22 cellular contexts compared by ENCODE assay signal in the genomic region with DNA sequence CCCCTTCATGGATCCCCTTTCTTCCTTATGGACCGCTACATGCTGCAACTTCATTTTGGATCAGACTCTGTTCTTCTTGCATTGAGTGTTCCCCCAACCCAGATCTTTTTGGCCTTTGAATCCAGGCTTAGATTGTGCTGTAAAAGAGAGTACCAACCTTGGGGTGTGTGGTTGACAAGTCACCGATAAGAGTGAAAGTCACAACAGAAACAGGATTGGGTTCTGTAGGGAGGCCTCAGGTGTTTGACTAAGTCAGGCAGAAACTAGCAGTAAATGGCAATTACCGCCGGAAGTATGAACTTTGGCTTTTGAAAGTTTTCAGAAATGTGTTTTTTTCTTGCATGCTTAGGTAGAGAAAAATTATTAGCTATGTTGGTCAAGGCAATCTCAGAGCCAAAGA.
DNase-seq lines count a peak whose midpoint lies in the region; ATAC-seq, FAIRE-seq and TF ChIP-seq lines count a peak whose summit lies in the region.
"Had no signal": no experiment of that assay in that cellular context is flagged by ENCODE, and none has a peak within 500 bp of the region (broad histone marks: within the 10 kb centered on the region; RNA-seq: fewer than 3 reads in every experiment).

No MANE protein-coding gene starts in this region.

- H3K9me2 ChIP-seq in Karpas-422 (replicated peaks; ENCODE audit: insufficient read depth, low read length), result no peaks in the 10 kb centered on the region

- H3K9me3 ChIP-seq in Karpas-422 (ENCODE audit: low read length), result no peaks in the 10 kb centered on the region
- H3K9me3 ChIP-seq in effector memory CD4-positive, alpha-beta T cell (ENCODE audit: control insufficient read depth, low read length), result no peaks in the 10 kb centered on the region
- H3K9me3 ChIP-seq: Caco-2 had no signal

- no peak overlapping the region for H3K27ac ChIP-seq in Karpas-422 (ENCODE audit: low read length)
- H3K27ac ChIP-seq in effector memory CD4-positive, alpha-beta T cell (ENCODE audit: insufficient read depth, low read length, poor library complexity, severe bottlenecking), result no peak overlapping the region
- H3K27ac ChIP-seq: 22Rv1, BLaER1, C4-2B, GM23248 had no signal

- H4K20me1 ChIP-seq in Karpas-422 (ENCODE audit: insufficient read depth, low read depth, low read length), result no peaks in the 10 kb centered on the region
- H4K20me1 ChIP-seq: BLaER1 had no signal

- peaks cover 54% of the 10 kb centered on the region for H3K4me1 ChIP-seq in Karpas-422 (ENCODE audit: low read length)
- H3K4me1 ChIP-seq in effector memory CD4-positive, alpha-beta T cell (ENCODE audit: control insufficient read depth, insufficient read depth, low read length, poor library complexity, severe bottlenecking), result no peaks in the 10 kb centered on the region
- H3K4me1 ChIP-seq: Caco-2 had no signal

- H3K79me2 ChIP-seq in Karpas-422 (ENCODE audit: low read length), result no peaks in the 10 kb centered on the region

- H3K4me2 ChIP-seq in Karpas-422 (ENCODE audit: low read depth, low read length, poor library complexity, severe bottlenecking), result peak overlapping the region; percentile 38
- H3K4me2 ChIP-seq: BLaER1 had no signal

- no peak overlapping the region for H3K9ac ChIP-seq in Karpas-422 (ENCODE audit: low read length)
- H3K9ac ChIP-seq: BLaER1, GM23248 had no signal

- no peak for TF ChIP-seq POLR2A in GM18505 (IDR thresholded peaks at IDR 0.05; ENCODE audit: borderline replicate concordance, extremely low read depth, insufficient read depth, insufficient read length)

- H3K4me1 Mint-ChIP-seq in stimulated activated naive CD8-positive, alpha-beta T cell treated with anti-CD3 and anti-CD28 coated beads, Interleukin-15, amount 100 ng/mL, for 72 hours, result peaks cover 23% of the 10 kb centered on the region
- H3K4me1 Mint-ChIP-seq: CD4-positive, CD25-positive, alpha-beta regulatory T cell had no signal

- no peak for TF ChIP-seq CTCF in bronchial epithelial cell (IDR thresholded peaks at IDR 0.05; ENCODE audit: insufficient read depth, low read length, severe bottlenecking)

- H3K27me3 ChIP-seq in Karpas-422 (ENCODE audit: low read length), result no peaks in the 10 kb centered on the region
- no peaks in the 10 kb centered on the region for H3K27me3 ChIP-seq in bronchial epithelial cell (ENCODE audit: control insufficient read depth, insufficient read depth, low read length)
- no peaks in the 10 kb centered on the region for H3K27me3 ChIP-seq in effector memory CD4-positive, alpha-beta T cell (replicated peaks; ENCODE audit: control insufficient read depth, insufficient read depth, low read length, poor library complexity, severe bottlenecking)
- H3K27me3 ChIP-seq: BLaER1 had no signal

- no peaks in the 10 kb centered on the region for H3K27me3 Mint-ChIP-seq in stimulated activated naive CD8-positive, alpha-beta T cell treated with anti-CD3 and anti-CD28 coated beads, Interleukin-15, amount 100 ng/mL, for 72 hours

- no peak for DNase-seq in stimulated activated naive CD8-positive, alpha-beta T cell treated with anti-CD3 and anti-CD28 coated beads, Interleukin-15, amount 100 ng/mL, for 72 hours
- DNase-seq in stimulated activated naive CD8-positive, alpha-beta T cell treated with anti-CD3 and anti-CD28 coated beads, Interleukin-15, Interleukin-2, amounts not matched to agents 100 U/mL and 50 U/mL, for 24 hours, result no peak
- DNase-seq in Karpas-422 (no peak), bronchial epithelial cell (ENCODE audit: low read depth) (no peak), NCI-H82 (lab: John Stamatoyannopoulos, UW) (no peak)
- no peak for DNase-seq in effector memory CD4-positive, alpha-beta T cell
- DNase-seq: Caco-2; CD4-positive, CD25-positive, alpha-beta regulatory T cell; CD8-positive, alpha-beta T cell; DMS153; DND-41; GM23248; H9 had no signal

- H3K4me3 Mint-ChIP-seq in stimulated activated naive CD8-positive, alpha-beta T cell treated with anti-CD3 and anti-CD28 coated beads, Interleukin-15, amount 100 ng/mL, for 72 hours, result no peak overlapping the region
- H3K4me3 Mint-ChIP-seq: B cell; CD4-positive, CD25-positive, alpha-beta regulatory T cell; CD8-positive, alpha-beta T cell; H9 had no signal

- FAIRE-seq in bronchial epithelial cell (lab: Jason Lieb, UNC), result peak; percentile 64
- FAIRE-seq: A204.1, G401.6, GM18507 had no signal

- ATAC-seq in stimulated activated naive CD8-positive, alpha-beta T cell treated with anti-CD3 and anti-CD28 coated beads, Interleukin-15, amount 100 ng/mL, for 72 hours, result peak; percentile 49
- no peak for ATAC-seq in stimulated activated naive CD8-positive, alpha-beta T cell treated with anti-CD3 and anti-CD28 coated beads, Interleukin-15, Interleukin-2, amounts not matched to agents 100 U/mL and 50 U/mL, for 24 hours
- no peak for ATAC-seq in GM18505 (IDR thresholded peaks at IDR 0.05; ENCODE audit: unreplicated experiment)
- ATAC-seq: CD8-positive, alpha-beta T cell; HCT116 had no signal

- H3K4me3 ChIP-seq in Karpas-422 (ENCODE audit: low read length) (no peak overlapping the region), bronchial epithelial cell (ENCODE audit: low read depth, low read length) (no peak overlapping the region)
- H3K4me3 ChIP-seq in effector memory CD4-positive, alpha-beta T cell (ENCODE audit: insufficient read depth, low read depth, low read length, poor library complexity, severe bottlenecking), result no peak overlapping the region
- H3K4me3 ChIP-seq: BLaER1, GM23248 had no signal

- no peak overlapping the region for H2AFZ ChIP-seq in Karpas-422 (ENCODE audit: low read length)
- H2AFZ ChIP-seq: GM23248 had no signal

- H3K9me3 Mint-ChIP-seq in stimulated activated naive CD8-positive, alpha-beta T cell treated with anti-CD3 and anti-CD28 coated beads, Interleukin-15, amount 100 ng/mL, for 72 hours, result no peaks in the 10 kb centered on the region

- H3K36me3 ChIP-seq in Karpas-422 (ENCODE audit: insufficient read depth, low read length) (no peaks in the 10 kb centered on the region), bronchial epithelial cell (ENCODE audit: control insufficient read depth, insufficient read depth, low read length) (no peaks in the 10 kb centered on the region)
- H3K36me3 ChIP-seq in effector memory CD4-positive, alpha-beta T cell (ENCODE audit: control insufficient read depth, insufficient read depth, low read length), result no peaks in the 10 kb centered on the region
- H3K36me3 ChIP-seq: BLaER1 had no signal

- H3K27ac Mint-ChIP-seq in stimulated activated naive CD8-positive, alpha-beta T cell treated with anti-CD3 and anti-CD28 coated beads, Interleukin-15, amount 100 ng/mL, for 72 hours, result peak overlapping the region in 1 of 2 donors; percentile 26
- H3K27ac Mint-ChIP-seq: B cell; CD8-positive, alpha-beta T cell had no signal
